ENCODE assay signal across 9 cellular contexts in genomic region chr11:95248666-95249467, GRCh38. TPM values are rescaled to one million over a fixed set of nuclear protein-coding genes. Genes with fewer than 3 reads are reported as not detected.
DNase-seq lines count a peak whose midpoint lies in the region; ATAC-seq and TF ChIP-seq lines count a peak whose summit lies in the region.
"Had no signal": no experiment of that assay in that cellular context is flagged by ENCODE, and none has a peak within 500 bp of the region (broad histone marks: within the 10 kb centered on the region; RNA-seq: fewer than 3 reads in every experiment).

No MANE protein-coding gene starts in this region.

- no peak for TF ChIP-seq POLR2A in prostate gland (IDR thresholded peaks at IDR 0.05)

- peak overlapping the region; percentile 30 for H3K4me3 Mint-ChIP-seq in memory B cell

- H3K27me3 Mint-ChIP-seq in memory B cell: no peaks in the 10 kb centered on the region

- WGBS in prostate gland: 74% methylated on average over 4 of the region's 4 CpGs

- H3K27ac ChIP-seq in prostate gland: no peak overlapping the region
- no peak overlapping the region for H3K27ac ChIP-seq in effector memory CD4-positive, alpha-beta T cell (ENCODE audit: insufficient read depth, low read length, poor library complexity, severe bottlenecking)

- intact Hi-C loops in prostate gland (cut with DNase I): no loop called here

- no peak overlapping the region for H3K4me3 ChIP-seq in prostate gland
- H3K4me3 ChIP-seq in MG63: no peak overlapping the region
- no peak overlapping the region for H3K4me3 ChIP-seq in effector memory CD4-positive, alpha-beta T cell (ENCODE audit: insufficient read depth, low read depth, low read length, poor library complexity, severe bottlenecking)

- no peaks in the 10 kb centered on the region for H3K4me1 ChIP-seq in prostate gland (replicated peaks)
- peaks cover 4% of the 10 kb centered on the region for H3K4me1 ChIP-seq in effector memory CD4-positive, alpha-beta T cell (ENCODE audit: control insufficient read depth, insufficient read depth, low read length, poor library complexity, severe bottlenecking)

- no peaks in the 10 kb centered on the region for H3K9me3 Mint-ChIP-seq in memory B cell

- ATAC-seq in GM18520 (IDR thresholded peaks at IDR 0.05; ENCODE audit: unreplicated experiment): peak; percentile 79
- ATAC-seq in GM21515 (IDR thresholded peaks at IDR 0.05; ENCODE audit: unreplicated experiment): peak; percentile 84
- ATAC-seq in HG03378 (IDR thresholded peaks at IDR 0.05; ENCODE audit: unreplicated experiment): peak; percentile 92
- peak; percentile 81 for ATAC-seq in memory B cell (ENCODE audit: low read depth)

- H3K27ac Mint-ChIP-seq in memory B cell: peak overlapping the region; percentile 25

- H3K27me3 ChIP-seq in prostate gland (replicated peaks; ENCODE audit: insufficient read depth) (no peaks in the 10 kb centered on the region), MG63 (no peaks in the 10 kb centered on the region)
- H3K27me3 ChIP-seq in effector memory CD4-positive, alpha-beta T cell (replicated peaks; ENCODE audit: control insufficient read depth, insufficient read depth, low read length, poor library complexity, severe bottlenecking): no peaks in the 10 kb centered on the region

- no peak for TF ChIP-seq CTCF in prostate gland (IDR thresholded peaks at IDR 0.05)

- DNase-seq in memory B cell (ENCODE audit: low spot score in 2 of 2) (no peak), prostate gland (ENCODE audit: low spot score) (no peak), MG63 (no peak), activated T-cell treated with anti-CD3 and anti-CD28 coated beads for 4 hours (no peak)
- no peak for DNase-seq in effector memory CD4-positive, alpha-beta T cell
- DNase-seq: SHP77 had no signal

- peaks cover 35% of the 10 kb centered on the region for H3K4me1 Mint-ChIP-seq in memory B cell

- H3K36me3 ChIP-seq in prostate gland (no peaks in the 10 kb centered on the region), MG63 (no peaks in the 10 kb centered on the region)
- no peaks in the 10 kb centered on the region for H3K36me3 ChIP-seq in effector memory CD4-positive, alpha-beta T cell (ENCODE audit: control insufficient read depth, insufficient read depth, low read length)

- H3K36me3 Mint-ChIP-seq in memory B cell: no peaks in the 10 kb centered on the region

- H3K9me3 ChIP-seq in prostate gland (no peaks in the 10 kb centered on the region), MG63 (no peaks in the 10 kb centered on the region)
- no peaks in the 10 kb centered on the region for H3K9me3 ChIP-seq in effector memory CD4-positive, alpha-beta T cell (ENCODE audit: control insufficient read depth, low read length)

RNA-seq across cellular contexts. Expression of gene SESN3, which starts 17.9 kb away (rescaled TPM):
- total RNA-seq in prostate gland: 10 to 100 TPM; 21.3 to 33.8 TPM
- total RNA-seq in MG63 (2014; rRNA removed; shearing (Covaris generic); ENCODE audit: low replicate concordance): 0.69 and 0.79 TPM in 2 replicates

Comparison
In these comparisons a context has a peak if more than half of its experiments do, and no peak if none do; other contexts are left out.
1. RNA of gene SESN3, which starts 17.9 kb away (total RNA-seq): 21.3 to 33.8 TPM in prostate gland; 0.69 to 0.79 TPM in MG63; every median in the first group is over 10 times any median in the second.
2. Peak in every context shown above with its lines, with median percentiles within 50 percentile points of each other: ATAC-seq.